In the genomic region with DNA sequence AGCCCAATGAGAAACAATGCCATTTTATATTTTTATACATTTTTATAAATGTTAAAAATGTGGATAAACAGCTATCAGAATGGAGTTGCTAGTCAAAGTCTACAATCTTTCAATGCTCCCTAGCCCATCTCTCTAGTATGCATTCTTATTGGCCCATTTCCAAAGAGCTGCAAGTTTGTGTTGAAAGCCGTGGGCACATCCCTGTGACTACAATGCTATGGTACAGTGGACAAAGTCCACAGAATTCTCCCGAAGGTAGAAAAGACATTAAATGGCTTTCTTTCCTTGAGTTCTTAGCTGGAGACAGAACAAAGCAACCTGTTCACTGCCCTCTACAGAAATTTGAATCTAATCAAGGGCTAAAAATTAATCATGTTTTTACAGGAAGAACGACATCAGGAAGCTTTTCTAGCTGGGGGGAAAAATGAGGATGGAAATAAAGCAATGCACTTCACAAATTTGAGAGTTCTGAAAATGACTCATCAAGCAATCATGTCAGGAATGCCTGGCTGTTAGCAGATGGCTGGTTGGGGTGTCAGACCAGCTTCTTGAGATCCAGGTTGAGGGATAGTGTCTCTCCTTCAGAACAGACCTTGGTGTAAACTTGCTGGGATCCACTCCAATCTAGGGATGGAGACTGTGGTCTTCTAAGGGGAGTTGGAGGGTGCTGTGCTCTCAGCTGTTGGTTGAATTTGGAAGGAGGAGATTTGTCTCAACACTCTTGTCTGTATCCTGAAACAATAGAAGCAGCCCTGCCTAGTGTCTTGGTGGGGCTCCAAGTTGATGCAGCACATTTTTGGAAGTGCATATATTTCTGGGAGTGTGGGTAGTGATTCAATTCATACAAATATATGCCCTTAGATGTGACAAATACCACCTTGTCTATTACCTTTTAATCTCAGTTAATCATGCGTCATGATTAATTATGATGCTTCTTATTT, we compare ENCODE assay signal across 11 cellular contexts.
DNase-seq lines count a peak whose midpoint lies in the region; ATAC-seq and TF ChIP-seq lines count a peak whose summit lies in the region.
"Had no signal": no experiment of that assay in that cellular context is flagged by ENCODE, and none has a peak within 500 bp of the region (broad histone marks: within the 10 kb centered on the region; RNA-seq: fewer than 3 reads in every experiment).

No MANE protein-coding gene starts in this region.

- H3K27ac Mint-ChIP-seq in activated naive CD4-positive, alpha-beta T cell treated with anti-CD3 and anti-CD28 coated beads, Interleukin-2, amount 50 U/mL, for 72 hours, result no peak overlapping the region

- H3K36me3 ChIP-seq in upper lobe of right lung, result no peaks in the 10 kb centered on the region

- H3K36me3 Mint-ChIP-seq in activated naive CD4-positive, alpha-beta T cell treated with anti-CD3 and anti-CD28 coated beads, Interleukin-2, amount 50 U/mL, for 72 hours, result no peaks in the 10 kb centered on the region

- H3K9me3 ChIP-seq in upper lobe of right lung, result no peaks in the 10 kb centered on the region

- TF ChIP-seq CTCF in astrocyte of the cerebellum (IDR thresholded peaks at IDR 0.05; ENCODE audit: low read depth, low read length, missing control alignments) (no peak), upper lobe of right lung (IDR thresholded peaks at IDR 0.05) (no peak)

- no peaks in the 10 kb centered on the region for H3K27me3 ChIP-seq in upper lobe of right lung

- no peak overlapping the region for H3K27ac ChIP-seq in upper lobe of right lung
- H3K27ac ChIP-seq: 22Rv1 had no signal

- in situ Hi-C loops in astrocyte of the cerebellum (cut with HindIII; ENCODE audit: low sequenced_read_pairs), result no loop called here

- no peaks in the 10 kb centered on the region for H3K9me3 Mint-ChIP-seq in activated naive CD4-positive, alpha-beta T cell treated with anti-CD3 and anti-CD28 coated beads, Interleukin-2, amount 50 U/mL, for 72 hours

- peak; percentile 46 for ATAC-seq in upper lobe of right lung
- no peak for ATAC-seq in activated naive CD4-positive, alpha-beta T cell treated with anti-CD3 and anti-CD28 coated beads, Interleukin-2, amount 50 U/mL, for 72 hours

- H3K4me1 ChIP-seq in upper lobe of right lung, result peaks cover 13% of the 10 kb centered on the region

- intact Hi-C loops in upper lobe of right lung (cut with DNase I), result no loop called here

- H3K4me3 ChIP-seq in astrocyte of the cerebellum (ENCODE audit: low read depth, low read length), result no peak overlapping the region
- H3K4me3 ChIP-seq in upper lobe of right lung, result no peak overlapping the region

- DNase-seq in DMS53 (lab: John Stamatoyannopoulos, UW), result peak; percentile 9
- no peak for DNase-seq in DMS53 treated with DMSO at 0.1 percent for 48 hours (lab: John Stamatoyannopoulos, UW; ENCODE audit: unreplicated experiment)
- peak; percentile 75 for DNase-seq in astrocyte of the cerebellum (ENCODE audit: low read depth)
- peak; percentile 22 for DNase-seq in iPS-NIHi11 (ENCODE audit: low spot score)
- DNase-seq in upper lobe of right lung, result no peak
- no peak for DNase-seq in activated naive CD4-positive, alpha-beta T cell treated with anti-CD3 and anti-CD28 coated beads, Interleukin-2, amount 50 U/mL, for 72 hours (ENCODE audit: low spot score in 2 of 2)
- DNase-seq in activated CD4-positive, alpha-beta T cell treated with anti-CD3 and anti-CD28 coated beads, Interleukin-2, amount 50 U/mL, for 48 hours, result no peak
- DNase-seq in medulla oblongata (ENCODE audit: extremely low spot score), result no peak
- DNase-seq: activated CD8-positive, alpha-beta memory T cell treated with anti-CD3 and anti-CD28 coated beads, Interleukin-2, amount 50 U/mL, for 4 hours; SHP77 treated with DMSO at 0.1 percent for 48 hours had no signal

Comparison
In these comparisons a context has a peak if more than half of its experiments do, and no peak if none do; other contexts are left out.
1. DNase-seq: peak in DMS53 (single experiment), astrocyte of the cerebellum (single experiment) and iPS-NIHi11 (single experiment); none in DMS53 treated with DMSO at 0.1 percent for 48 hours (single experiment), upper lobe of right lung (single experiment), activated naive CD4-positive, alpha-beta T cell treated with anti-CD3 and anti-CD28 coated beads, Interleukin-2, amount 50 U/mL, for 72 hours (0 of 2), activated CD4-positive, alpha-beta T cell treated with anti-CD3 and anti-CD28 coated beads, Interleukin-2, amount 50 U/mL, for 48 hours (0 of 2) and medulla oblongata (single experiment).